8 cellular contexts compared by ENCODE assay signal in the genomic region with DNA sequence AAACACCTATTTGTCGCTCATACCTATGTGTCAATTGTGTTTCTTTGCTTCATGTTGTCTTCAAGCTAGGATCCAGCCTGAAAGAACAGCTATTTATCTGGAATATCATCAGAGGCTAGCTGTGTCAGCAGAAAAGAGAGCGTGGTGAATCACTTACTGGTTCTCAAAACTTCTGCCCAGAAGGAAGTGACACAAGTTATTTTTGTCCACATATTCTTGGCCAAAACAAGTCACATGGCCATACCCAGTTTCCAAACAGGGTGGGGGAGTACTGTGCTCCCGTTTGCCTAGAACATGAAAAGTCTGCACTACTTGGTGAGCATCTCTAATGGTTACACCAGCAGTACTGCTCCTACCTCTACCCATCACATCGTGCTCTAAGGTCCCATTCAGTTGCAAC.
DNase-seq lines count a peak whose midpoint lies in the region; ATAC-seq and TF ChIP-seq lines count a peak whose summit lies in the region.

No MANE protein-coding gene starts in this region.

- H3K27me3 Mint-ChIP-seq in natural killer cell treated with Interleukin-12 subunit alpha and Interleukin-12 subunit beta and Interleukin-15 and Interleukin-18, amount 100 ng/mL, for 72 hours, result no peaks in the 10 kb centered on the region

- TF ChIP-seq CTCF in left ventricle myocardium inferior (IDR thresholded peaks at IDR 0.05; ENCODE audit: borderline replicate concordance) (no peak), smooth muscle cell (IDR thresholded peaks at IDR 0.05; ENCODE audit: borderline replicate concordance, insufficient read depth, poor library complexity, severe bottlenecking) (no peak)

- H3K27me3 ChIP-seq in GM23248 (replicated peaks; ENCODE audit: insufficient read depth) (no peaks in the 10 kb centered on the region), left ventricle myocardium inferior (ENCODE audit: low read depth) (no peaks in the 10 kb centered on the region), smooth muscle cell (ENCODE audit: low read depth) (no peaks in the 10 kb centered on the region)

- H3K4me2 ChIP-seq in GM23248 (ENCODE audit: unreplicated experiment), result peak overlapping the region; percentile 33
- H3K4me2 ChIP-seq in smooth muscle cell, result no peak overlapping the region

- intact Hi-C loops in left ventricle myocardium inferior (cut with micrococcal nuclease), result no loop called here

- H3K36me3 ChIP-seq in GM23248 (ENCODE audit: low read depth), result no peaks in the 10 kb centered on the region
- H3K36me3 ChIP-seq in left ventricle myocardium inferior, result no peaks in the 10 kb centered on the region
- no peaks in the 10 kb centered on the region for H3K36me3 ChIP-seq in smooth muscle cell (ENCODE audit: low read depth)

- H3K4me3 ChIP-seq in GM23248, result no peak overlapping the region
- H3K4me3 ChIP-seq in left ventricle myocardium inferior, result no peak overlapping the region
- H3K4me3 ChIP-seq in smooth muscle cell, result no peak overlapping the region

- H3K79me2 ChIP-seq in GM23248 (ENCODE audit: insufficient read depth), result no peaks in the 10 kb centered on the region
- H3K79me2 ChIP-seq in smooth muscle cell (ENCODE audit: low read depth), result no peaks in the 10 kb centered on the region

- peak overlapping the region; percentile 43 for H3K27ac ChIP-seq in GM23248
- peak overlapping the region; percentile 47 for H3K27ac ChIP-seq in left ventricle myocardium inferior (replicated peaks)
- no peak overlapping the region for H3K27ac ChIP-seq in smooth muscle cell (ENCODE audit: low read depth)

- peaks cover 0 to 3% of the 10 kb centered on the region in 2 donors for H3K4me1 Mint-ChIP-seq in natural killer cell treated with Interleukin-12 subunit alpha and Interleukin-12 subunit beta and Interleukin-15 and Interleukin-18, amount 100 ng/mL, for 72 hours (ENCODE audit: low read depth in 2 of 2)

- H3K4me3 Mint-ChIP-seq in natural killer cell treated with Interleukin-12 subunit alpha and Interleukin-12 subunit beta and Interleukin-15 and Interleukin-18, amount 100 ng/mL, for 72 hours, result no peak overlapping the region

- 0 out of 2 replicates have a peak, but pooled peaks cover 3% of the 10 kb centered on the region for H3F3A ChIP-seq in GM23248 (ENCODE audit: insufficient read depth)
- no peaks in the 10 kb centered on the region for H3F3A ChIP-seq in smooth muscle cell (ENCODE audit: low read depth)

- in situ Hi-C loops in GM23248 (cut with MboI), result no loop called here

- H2AFZ ChIP-seq in GM23248 (peak overlapping the region; percentile 60), smooth muscle cell (ENCODE audit: low read depth) (no peak overlapping the region)

- H3K36me3 Mint-ChIP-seq in natural killer cell treated with Interleukin-12 subunit alpha and Interleukin-12 subunit beta and Interleukin-15 and Interleukin-18, amount 100 ng/mL, for 72 hours, result no peaks in the 10 kb centered on the region

- no peaks in the 10 kb centered on the region for H3K9me2 ChIP-seq in GM23248 (ENCODE audit: insufficient read depth)

- H3K9ac ChIP-seq in GM23248 (no peak overlapping the region), smooth muscle cell (ENCODE audit: low read depth) (no peak overlapping the region)

- DNase-seq in AG20443 (ENCODE audit: low spot score) (peak; percentile 56), GM23248 (peak; percentile 83), OCI-M1 (lab: John Stamatoyannopoulos, UW) (peak; percentile 65), left ventricle myocardium inferior (no peak), NCI-H2227 (lab: John Stamatoyannopoulos, UW; ENCODE audit: unreplicated experiment) (no peak), smooth muscle cell (lab: John Stamatoyannopoulos, UW; ENCODE audit: unreplicated experiment) (no peak), NCI-H524 treated with DMSO at 0.1 percent for 48 hours (lab: John Stamatoyannopoulos, UW) (no peak)
- no peak for DNase-seq in natural killer cell treated with Interleukin-12 subunit alpha and Interleukin-12 subunit beta and Interleukin-15 and Interleukin-18, amount 100 ng/mL, for 72 hours (ENCODE audit: low spot score)

- no peaks in the 10 kb centered on the region for H3K9me3 Mint-ChIP-seq in natural killer cell treated with Interleukin-12 subunit alpha and Interleukin-12 subunit beta and Interleukin-15 and Interleukin-18, amount 100 ng/mL, for 72 hours

- no peak overlapping the region for H3K27ac Mint-ChIP-seq in natural killer cell treated with Interleukin-12 subunit alpha and Interleukin-12 subunit beta and Interleukin-15 and Interleukin-18, amount 100 ng/mL, for 72 hours

- H4K20me1 ChIP-seq in GM23248 (ENCODE audit: insufficient read depth) (no peaks in the 10 kb centered on the region), smooth muscle cell (ENCODE audit: low read depth) (no peaks in the 10 kb centered on the region)

- H3K4me1 ChIP-seq in GM23248 (ENCODE audit: insufficient read depth), result peaks cover 12% of the 10 kb centered on the region
- peaks cover 20% of the 10 kb centered on the region for H3K4me1 ChIP-seq in left ventricle myocardium inferior
- H3K4me1 ChIP-seq in smooth muscle cell (ENCODE audit: low read depth), result peaks cover 10% of the 10 kb centered on the region

- WGBS in GM23248 (ENCODE audit: low coverage in 1 of 2, low lambda C conversion rate in 2 of 2, missing lambda C conversion rate in 2 of 2), 2 experiments, result 16 to 27% methylated on average over 4 of the region's 4 CpGs
- 71% methylated on average over 4 of the region's 4 CpGs for WGBS in smooth muscle cell (ENCODE audit: low lambda C conversion rate)

- no peak for ATAC-seq in natural killer cell treated with Interleukin-12 subunit alpha and Interleukin-12 subunit beta and Interleukin-15 and Interleukin-18, amount 100 ng/mL, for 72 hours

- H3K9me3 ChIP-seq in GM23248 (ENCODE audit: low read depth) (no peaks in the 10 kb centered on the region), left ventricle myocardium inferior (replicated peaks) (peaks cover 9% of the 10 kb centered on the region), smooth muscle cell (replicated peaks; ENCODE audit: low read depth) (no peaks in the 10 kb centered on the region)

Comparison
In these comparisons a context has a peak if more than half of its experiments do, and no peak if none do; other contexts are left out.
1. DNase-seq: peak in AG20443 (single experiment), GM23248 (single experiment) and OCI-M1 (single experiment); none in left ventricle myocardium inferior (single experiment), natural killer cell treated with Interleukin-12 subunit alpha and Interleukin-12 subunit beta and Interleukin-15 and Interleukin-18, amount 100 ng/mL, for 72 hours (single experiment), NCI-H2227 (single experiment), smooth muscle cell (single experiment) and NCI-H524 treated with DMSO at 0.1 percent for 48 hours (single experiment).